ENCODE assay signal across 10 cellular contexts in genomic region chr3:13046569-13047279, GRCh38. TPM values are rescaled to one million over a fixed set of nuclear protein-coding genes. Genes with fewer than 3 reads are reported as not detected.
DNase-seq lines count a peak whose midpoint lies in the region; ATAC-seq, FAIRE-seq and TF ChIP-seq lines count a peak whose summit lies in the region.
"Had no signal": no experiment of that assay in that cellular context is flagged by ENCODE, and none has a peak within 500 bp of the region (broad histone marks: within the 10 kb centered on the region; RNA-seq: fewer than 3 reads in every experiment).

No MANE protein-coding gene starts in this region.

- TF ChIP-seq EP300 in HepG2 (IDR thresholded peaks at IDR 0.05; ENCODE audit: low read depth in 2 of 2, low read length in 2 of 2) (no peak), HepG2 (CRISPR knock-in tag; IDR thresholded peaks at IDR 0.05; ENCODE audit: borderline replicate concordance) (no peak)

- H3K4me2 ChIP-seq in HepG2 (ENCODE audit: low read depth, low read length) = no peak overlapping the region
- H3K4me2 ChIP-seq: A549 had no signal

- peak; percentile 22 to 57 for DNase-seq in NCI-H524 (lab: John Stamatoyannopoulos, UW)
- no peak for DNase-seq in NCI-H524 treated with DMSO at 0.1 percent for 48 hours (lab: John Stamatoyannopoulos, UW)
- DNase-seq in NAMALWA (ENCODE audit: low spot score) = peak; percentile 85
- peak; percentile 67 for DNase-seq in retina
- DNase-seq in mucosa of gallbladder (ENCODE audit: low spot score) = no peak
- no peak for DNase-seq in HepG2 (ENCODE audit: low spot score)

- POLR2A ChIA-PET in HepG2 (lab: Yijun Ruan, JAX) = no interaction called here

- TF ChIP-seq POLR2A in HepG2 (IDR thresholded peaks at IDR 0.05; ENCODE audit: insufficient read depth in 1 of 2, low read depth in 2 of 2, low read length in 2 of 2) = no peak

- no peaks in the 10 kb centered on the region for H4K20me1 ChIP-seq in HepG2 (ENCODE audit: insufficient read depth, low read length)

- no peak overlapping the region for H2AFZ ChIP-seq in HepG2 (ENCODE audit: low read length)

- 96% methylated on average over 12 of the region's 15 CpGs for WGBS in HepG2 (ENCODE audit: low lambda C conversion rate)

- H3K9me3 ChIP-seq in HepG2 (ENCODE audit: low read length) = no peaks in the 10 kb centered on the region
- H3K9me3 ChIP-seq: A549 had no signal

- CTCF ChIA-PET in HepG2 (lab: Yijun Ruan, JAX; ENCODE audit: low intra/inter-chr PET ratio, low total read pairs) = no interaction called here

- H3K79me2 ChIP-seq in HepG2 (ENCODE audit: insufficient read depth, low read length) = no peaks in the 10 kb centered on the region

- no peak overlapping the region for H3K9ac ChIP-seq in HepG2 (ENCODE audit: insufficient read depth, low read depth, low read length)

- intact Hi-C loops in HepG2 (cut with micrococcal nuclease; ENCODE audit: unreplicated experiment) = no loop called here

- H3K36me3 ChIP-seq in HepG2 (replicated peaks in 1 of 2; ENCODE audit: control insufficient read depth in 1 of 2, insufficient read depth in 2 of 2, low read length in 2 of 2) = no peaks in the 10 kb centered on the region; a peak in 1 of 5 replicates

- H3K4me3 ChIP-seq in HepG2 (replicated peaks in 1 of 3; ENCODE audit: insufficient read depth in 1 of 3, low read depth in 2 of 3, low read length in 3 of 3) = no peak overlapping the region
- H3K4me3 ChIP-seq: A549, K562 had no signal

- no peak for FAIRE-seq in HepG2 (lab: Jason Lieb, UNC)
- FAIRE-seq: A549, K562 had no signal

- no peaks in the 10 kb centered on the region for H3K4me1 ChIP-seq in HepG2 (ENCODE audit: insufficient read depth, low read length)
- H3K4me1 ChIP-seq: A549 had no signal

- peak; percentile 26 for ATAC-seq in HG02678 (IDR thresholded peaks at IDR 0.05; ENCODE audit: unreplicated experiment)
- no peak for ATAC-seq in HG02970 (IDR thresholded peaks at IDR 0.05; ENCODE audit: low FRiP score, unreplicated experiment)
- ATAC-seq in HepG2 = no peak
- ATAC-seq: A549 had no signal

- TF ChIP-seq CTCF in HepG2 (CRISPR knock-in tag; IDR thresholded peaks at IDR 0.05) = no peak

- no TSS peak for BruUV-seq in HepG2 (replicated peaks; lab: Mats Ljungman, UMichigan)

- no peak for TF ChIP-seq RAD21 in HepG2 (CRISPR knock-in tag; IDR thresholded peaks at IDR 0.05)

- H3K27me3 ChIP-seq in HepG2 (ENCODE audit: control insufficient read depth in 1 of 2, insufficient read depth in 2 of 2, low read length in 2 of 2) = no peaks in the 10 kb centered on the region; a peak in 1 of 5 replicates

- in situ Hi-C loops in HepG2 (cut with HindIII; ENCODE audit: extremely low pct_ligation_motif_present, low pct_unique_long_range_greater_than_20kb) = no loop called here

- H3K27ac ChIP-seq in HepG2 (ENCODE audit: extremely low read length, insufficient read depth, low read length) = no peak overlapping the region
- H3K27ac ChIP-seq: A549 had no signal

TF ChIP-seq in HepG2, 621 proteins besides CTCF, POLR2A, EP300 and RAD21:
- TF ChIP-seq CBX2 (IDR thresholded peaks at IDR 0.05; ENCODE audit: low read depth, low read length) = no peak
- no peak for TF ChIP-seq CBX2 (CRISPR knock-in tag; IDR thresholded peaks at IDR 0.05; ENCODE audit: low read depth)
- no peak for TF ChIP-seq ZNF276 (CRISPR knock-in tag; IDR thresholded peaks at IDR 0.05; ENCODE audit: low read depth)
- TF ChIP-seq ZBTB21 (CRISPR knock-in tag; IDR thresholded peaks at IDR 0.05) = no peak
- TF ChIP-seq CHCHD3 (CRISPR knock-in tag; IDR thresholded peaks at IDR 0.05) = no peak
- no peak for TF ChIP-seq ZBTB10 (CRISPR knock-in tag; IDR thresholded peaks at IDR 0.05; ENCODE audit: borderline replicate concordance)
- no peak for TF ChIP-seq REXO4 (CRISPR knock-in tag; IDR thresholded peaks at IDR 0.05; ENCODE audit: borderline replicate concordance)
- TF ChIP-seq RCOR2 (CRISPR knock-in tag; IDR thresholded peaks at IDR 0.05) = no peak
- no peak for TF ChIP-seq POGZ (CRISPR knock-in tag; IDR thresholded peaks at IDR 0.05)
- TF ChIP-seq XRCC5 (optimal IDR thresholded peaks at IDR 0.05; ENCODE audit: low read length) = no peak
- no peak for TF ChIP-seq ATAD3A (CRISPR knock-in tag; IDR thresholded peaks at IDR 0.05)
- TF ChIP-seq ZNF704 (CRISPR knock-in tag; IDR thresholded peaks at IDR 0.05; ENCODE audit: borderline replicate concordance) = no peak
- no peak for TF ChIP-seq FOXA3 (CRISPR knock-in tag; IDR thresholded peaks at IDR 0.05)
- TF ChIP-seq ZNF263 (CRISPR knock-in tag; IDR thresholded peaks at IDR 0.05) = no peak

RNA-seq across cellular contexts. Expression of gene IQSEC1, which starts 26.5 kb away (rescaled TPM):
- total RNA-seq in mucosa of gallbladder (49.8 TPM), HepG2 (2016; rRNA removed; fragmentation: Illumina TruSeq; extraction: Trizol) (17.4 and 24.2 TPM in 2 replicates)
- total RNA-seq in HepG2 (2016; cell fraction: cytosol; rRNA removed; fragmentation: Illumina TruSeq; extraction: Trizol; ENCODE audit: low read depth) = 12.3 and 12.9 TPM in 2 replicates
- 17.6 and 20.3 TPM in 2 replicates for total RNA-seq in HepG2 (2016; cell fraction: insoluble cytoplasmic fraction; rRNA removed; fragmentation: Illumina TruSeq; extraction: Trizol)
- 25.6 and 28.9 TPM in 2 replicates for total RNA-seq in HepG2 (2016; cell fraction: membrane; rRNA removed; fragmentation: Illumina TruSeq; extraction: Trizol)
- total RNA-seq in HepG2 (2016; cell fraction: nucleus; rRNA removed; fragmentation: Illumina TruSeq; extraction: Trizol) = 26.8 and 29.4 TPM in 2 replicates
- 20.2 and 24.5 TPM in 2 replicates for polyA plus RNA-seq in HepG2 (2011; rRNA removed)
- 11.4 and 12.7 TPM in 2 replicates for polyA plus RNA-seq in HepG2 (2011; cell fraction: cytosol; rRNA removed)
- 77.1 and 100 TPM in 2 replicates for polyA plus RNA-seq in HepG2 (2011; cell fraction: nucleus; rRNA removed)
- 40.4 and 47.7 TPM in 2 replicates for polyA plus RNA-seq in HepG2 (2012)
- 3.1 and 3.4 TPM in 2 replicates for polyA plus RNA-seq in HepG2 (2016; cell fraction: cytosol; fragmentation: Illumina TruSeq; extraction: Trizol; ENCODE audit: low read depth)
- 23.2 and 33.8 TPM in 2 replicates for polyA plus RNA-seq in HepG2 (2016; cell fraction: insoluble cytoplasmic fraction; fragmentation: Illumina TruSeq; extraction: Trizol; ENCODE audit: low read depth)
- 13.5 and 17.5 TPM in 2 replicates for polyA plus RNA-seq in HepG2 (2016; cell fraction: membrane; fragmentation: Illumina TruSeq; extraction: Trizol; ENCODE audit: low read depth)
- 57.5 and 60.4 TPM in 2 replicates for polyA plus RNA-seq in HepG2 (2016; cell fraction: nucleus; fragmentation: Illumina TruSeq; extraction: Trizol; ENCODE audit: insufficient read depth, low read depth)
- polyA minus RNA-seq in HepG2 (2011; rRNA and poly(A)+ RNA removed; ENCODE audit: low replicate concordance) = 6.5 and 33.0 TPM in 2 replicates
- polyA minus RNA-seq in HepG2 (2011; cell fraction: cytosol; rRNA and poly(A)+ RNA removed) = 25.6 and 30.7 TPM in 2 replicates
- polyA minus RNA-seq in HepG2 (2011; cell fraction: nucleus; rRNA and poly(A)+ RNA removed) = 49.3 and 52.3 TPM in 2 replicates

Comparison
In these comparisons a context has a peak if more than half of its experiments do, and no peak if none do; other contexts are left out.
1. DNase-seq: peak in NCI-H524 (2 of 2), NAMALWA (single experiment) and retina (single experiment); none in NCI-H524 treated with DMSO at 0.1 percent for 48 hours (single experiment), mucosa of gallbladder (single experiment) and HepG2 (single experiment).